ENCODE assay signal across 1 cellular context in the genomic region with DNA sequence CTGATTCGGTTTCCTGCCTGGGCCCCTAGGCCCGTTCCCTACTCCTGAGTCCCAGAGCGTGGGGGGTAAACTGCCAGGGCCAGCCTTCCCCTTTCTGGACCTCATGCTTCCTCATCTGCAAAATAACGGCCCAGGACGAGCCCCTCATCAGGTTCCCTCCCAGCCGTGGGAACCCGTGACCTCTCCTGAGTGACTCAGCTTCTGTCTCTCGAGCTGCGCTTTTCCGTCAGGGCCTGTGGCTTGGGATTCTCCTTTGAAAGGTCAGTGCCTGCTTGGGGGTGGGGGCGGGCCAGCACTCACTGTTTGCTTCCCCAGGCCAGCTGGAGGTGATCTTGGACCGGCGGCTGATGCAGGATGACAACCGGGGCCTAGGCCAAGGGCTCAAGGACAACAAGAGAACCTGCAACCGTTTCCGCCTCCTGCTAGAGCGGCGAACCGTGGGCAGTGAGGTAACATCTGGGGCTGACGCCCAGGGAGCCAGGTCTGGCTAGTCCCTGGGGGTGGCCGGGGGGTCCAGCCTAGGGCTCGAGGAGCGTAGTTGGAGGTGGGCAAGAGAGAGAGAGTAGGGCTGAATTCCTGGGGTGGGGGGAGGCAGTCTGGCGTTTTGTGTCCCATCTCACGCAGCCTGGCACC.
A peak's percentile ranks its signal among the peaks of the same experiment; 100 is the strongest.
TF ChIP-seq lines count a peak whose summit lies in the region.

No MANE protein-coding gene starts in this region.

TF ChIP-seq in K562, 482 proteins besides CTCF, POLR2A, EP300 and RAD21 (continued from another document and continues in another):
- TF ChIP-seq, protein P1, sequence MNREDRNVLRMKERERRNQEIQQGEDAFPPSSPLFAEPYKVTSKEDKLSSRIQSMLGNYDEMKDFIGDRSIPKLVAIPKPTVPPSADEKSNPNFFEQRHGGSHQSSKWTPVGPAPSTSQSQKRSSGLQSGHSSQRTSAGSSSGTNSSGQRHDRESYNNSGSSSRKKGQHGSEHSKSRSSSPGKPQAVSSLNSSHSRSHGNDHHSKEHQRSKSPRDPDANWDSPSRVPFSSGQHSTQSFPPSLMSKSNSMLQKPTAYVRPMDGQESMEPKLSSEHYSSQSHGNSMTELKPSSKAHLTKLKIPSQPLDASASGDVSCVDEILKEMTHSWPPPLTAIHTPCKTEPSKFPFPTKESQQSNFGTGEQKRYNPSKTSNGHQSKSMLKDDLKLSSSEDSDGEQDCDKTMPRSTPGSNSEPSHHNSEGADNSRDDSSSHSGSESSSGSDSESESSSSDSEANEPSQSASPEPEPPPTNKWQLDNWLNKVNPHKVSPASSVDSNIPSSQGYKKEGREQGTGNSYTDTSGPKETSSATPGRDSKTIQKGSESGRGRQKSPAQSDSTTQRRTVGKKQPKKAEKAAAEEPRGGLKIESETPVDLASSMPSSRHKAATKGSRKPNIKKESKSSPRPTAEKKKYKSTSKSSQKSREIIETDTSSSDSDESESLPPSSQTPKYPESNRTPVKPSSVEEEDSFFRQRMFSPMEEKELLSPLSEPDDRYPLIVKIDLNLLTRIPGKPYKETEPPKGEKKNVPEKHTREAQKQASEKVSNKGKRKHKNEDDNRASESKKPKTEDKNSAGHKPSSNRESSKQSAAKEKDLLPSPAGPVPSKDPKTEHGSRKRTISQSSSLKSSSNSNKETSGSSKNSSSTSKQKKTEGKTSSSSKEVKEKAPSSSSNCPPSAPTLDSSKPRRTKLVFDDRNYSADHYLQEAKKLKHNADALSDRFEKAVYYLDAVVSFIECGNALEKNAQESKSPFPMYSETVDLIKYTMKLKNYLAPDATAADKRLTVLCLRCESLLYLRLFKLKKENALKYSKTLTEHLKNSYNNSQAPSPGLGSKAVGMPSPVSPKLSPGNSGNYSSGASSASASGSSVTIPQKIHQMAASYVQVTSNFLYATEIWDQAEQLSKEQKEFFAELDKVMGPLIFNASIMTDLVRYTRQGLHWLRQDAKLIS (CRISPR knock-in tag; IDR thresholded peaks at IDR 0.05), result peak; percentile 32; the same call in 1 of the 2 replicates
- TF ChIP-seq SETDB1 (IDR thresholded peaks at IDR 0.05; ENCODE audit: low read length) (no peak), KHSRP (IDR thresholded peaks at IDR 0.05) (no peak), NFE2 (IDR thresholded peaks at IDR 0.05; ENCODE audit: low read depth) (peak; percentile 90), HSF4 (CRISPR knock-in tag; IDR thresholded peaks at IDR 0.05; ENCODE audit: borderline replicate concordance) (no peak), PYGO2 (tag; IDR thresholded peaks at IDR 0.05) (no peak), ELF4 (CRISPR knock-in tag; IDR thresholded peaks at IDR 0.05) (0 out of 2 replicates have a peak, but pooled peaks have one; percentile 18), ZBTB43 (CRISPR knock-in tag; IDR thresholded peaks at IDR 0.05) (no peak), ESRRA (IDR thresholded peaks at IDR 0.05; ENCODE audit: borderline replicate concordance, low read depth) (peak; percentile 78), ZBTB11 (CRISPR knock-in tag; IDR thresholded peaks at IDR 0.05) (0 out of 6 replicates have a peak, but pooled peaks of 1 of the 3 experiments have one; percentile 24), BACH1 (tag; IDR thresholded peaks at IDR 0.05) (peak; percentile 59; the same call in 1 of the 2 replicates), MAX (CRISPR knock-in tag; IDR thresholded peaks at IDR 0.05) (peak; percentile 87), RAD51 (IDR thresholded peaks at IDR 0.05; ENCODE audit: borderline replicate concordance, low read depth) (peak; percentile 58; the same call in 1 of the 2 replicates), ZKSCAN1 (IDR thresholded peaks at IDR 0.05; ENCODE audit: low read depth, low read length) (no peak), MAFK (IDR thresholded peaks at IDR 0.05; ENCODE audit: low read length) (peak; percentile 62; the same call in 1 of the 2 replicates), HIVEP1 (CRISPR knock-in tag; IDR thresholded peaks at IDR 0.05) (no peak; the same call in 1 of the 2 replicates), ZNF695 (CRISPR knock-in tag; IDR thresholded peaks at IDR 0.05) (no peak), SMAD4 (CRISPR knock-in tag; conservative IDR thresholded peaks at IDR 0.05) (peak; percentile 68; the same call in 1 of the 2 replicates)
- TF ChIP-seq, protein P2, sequence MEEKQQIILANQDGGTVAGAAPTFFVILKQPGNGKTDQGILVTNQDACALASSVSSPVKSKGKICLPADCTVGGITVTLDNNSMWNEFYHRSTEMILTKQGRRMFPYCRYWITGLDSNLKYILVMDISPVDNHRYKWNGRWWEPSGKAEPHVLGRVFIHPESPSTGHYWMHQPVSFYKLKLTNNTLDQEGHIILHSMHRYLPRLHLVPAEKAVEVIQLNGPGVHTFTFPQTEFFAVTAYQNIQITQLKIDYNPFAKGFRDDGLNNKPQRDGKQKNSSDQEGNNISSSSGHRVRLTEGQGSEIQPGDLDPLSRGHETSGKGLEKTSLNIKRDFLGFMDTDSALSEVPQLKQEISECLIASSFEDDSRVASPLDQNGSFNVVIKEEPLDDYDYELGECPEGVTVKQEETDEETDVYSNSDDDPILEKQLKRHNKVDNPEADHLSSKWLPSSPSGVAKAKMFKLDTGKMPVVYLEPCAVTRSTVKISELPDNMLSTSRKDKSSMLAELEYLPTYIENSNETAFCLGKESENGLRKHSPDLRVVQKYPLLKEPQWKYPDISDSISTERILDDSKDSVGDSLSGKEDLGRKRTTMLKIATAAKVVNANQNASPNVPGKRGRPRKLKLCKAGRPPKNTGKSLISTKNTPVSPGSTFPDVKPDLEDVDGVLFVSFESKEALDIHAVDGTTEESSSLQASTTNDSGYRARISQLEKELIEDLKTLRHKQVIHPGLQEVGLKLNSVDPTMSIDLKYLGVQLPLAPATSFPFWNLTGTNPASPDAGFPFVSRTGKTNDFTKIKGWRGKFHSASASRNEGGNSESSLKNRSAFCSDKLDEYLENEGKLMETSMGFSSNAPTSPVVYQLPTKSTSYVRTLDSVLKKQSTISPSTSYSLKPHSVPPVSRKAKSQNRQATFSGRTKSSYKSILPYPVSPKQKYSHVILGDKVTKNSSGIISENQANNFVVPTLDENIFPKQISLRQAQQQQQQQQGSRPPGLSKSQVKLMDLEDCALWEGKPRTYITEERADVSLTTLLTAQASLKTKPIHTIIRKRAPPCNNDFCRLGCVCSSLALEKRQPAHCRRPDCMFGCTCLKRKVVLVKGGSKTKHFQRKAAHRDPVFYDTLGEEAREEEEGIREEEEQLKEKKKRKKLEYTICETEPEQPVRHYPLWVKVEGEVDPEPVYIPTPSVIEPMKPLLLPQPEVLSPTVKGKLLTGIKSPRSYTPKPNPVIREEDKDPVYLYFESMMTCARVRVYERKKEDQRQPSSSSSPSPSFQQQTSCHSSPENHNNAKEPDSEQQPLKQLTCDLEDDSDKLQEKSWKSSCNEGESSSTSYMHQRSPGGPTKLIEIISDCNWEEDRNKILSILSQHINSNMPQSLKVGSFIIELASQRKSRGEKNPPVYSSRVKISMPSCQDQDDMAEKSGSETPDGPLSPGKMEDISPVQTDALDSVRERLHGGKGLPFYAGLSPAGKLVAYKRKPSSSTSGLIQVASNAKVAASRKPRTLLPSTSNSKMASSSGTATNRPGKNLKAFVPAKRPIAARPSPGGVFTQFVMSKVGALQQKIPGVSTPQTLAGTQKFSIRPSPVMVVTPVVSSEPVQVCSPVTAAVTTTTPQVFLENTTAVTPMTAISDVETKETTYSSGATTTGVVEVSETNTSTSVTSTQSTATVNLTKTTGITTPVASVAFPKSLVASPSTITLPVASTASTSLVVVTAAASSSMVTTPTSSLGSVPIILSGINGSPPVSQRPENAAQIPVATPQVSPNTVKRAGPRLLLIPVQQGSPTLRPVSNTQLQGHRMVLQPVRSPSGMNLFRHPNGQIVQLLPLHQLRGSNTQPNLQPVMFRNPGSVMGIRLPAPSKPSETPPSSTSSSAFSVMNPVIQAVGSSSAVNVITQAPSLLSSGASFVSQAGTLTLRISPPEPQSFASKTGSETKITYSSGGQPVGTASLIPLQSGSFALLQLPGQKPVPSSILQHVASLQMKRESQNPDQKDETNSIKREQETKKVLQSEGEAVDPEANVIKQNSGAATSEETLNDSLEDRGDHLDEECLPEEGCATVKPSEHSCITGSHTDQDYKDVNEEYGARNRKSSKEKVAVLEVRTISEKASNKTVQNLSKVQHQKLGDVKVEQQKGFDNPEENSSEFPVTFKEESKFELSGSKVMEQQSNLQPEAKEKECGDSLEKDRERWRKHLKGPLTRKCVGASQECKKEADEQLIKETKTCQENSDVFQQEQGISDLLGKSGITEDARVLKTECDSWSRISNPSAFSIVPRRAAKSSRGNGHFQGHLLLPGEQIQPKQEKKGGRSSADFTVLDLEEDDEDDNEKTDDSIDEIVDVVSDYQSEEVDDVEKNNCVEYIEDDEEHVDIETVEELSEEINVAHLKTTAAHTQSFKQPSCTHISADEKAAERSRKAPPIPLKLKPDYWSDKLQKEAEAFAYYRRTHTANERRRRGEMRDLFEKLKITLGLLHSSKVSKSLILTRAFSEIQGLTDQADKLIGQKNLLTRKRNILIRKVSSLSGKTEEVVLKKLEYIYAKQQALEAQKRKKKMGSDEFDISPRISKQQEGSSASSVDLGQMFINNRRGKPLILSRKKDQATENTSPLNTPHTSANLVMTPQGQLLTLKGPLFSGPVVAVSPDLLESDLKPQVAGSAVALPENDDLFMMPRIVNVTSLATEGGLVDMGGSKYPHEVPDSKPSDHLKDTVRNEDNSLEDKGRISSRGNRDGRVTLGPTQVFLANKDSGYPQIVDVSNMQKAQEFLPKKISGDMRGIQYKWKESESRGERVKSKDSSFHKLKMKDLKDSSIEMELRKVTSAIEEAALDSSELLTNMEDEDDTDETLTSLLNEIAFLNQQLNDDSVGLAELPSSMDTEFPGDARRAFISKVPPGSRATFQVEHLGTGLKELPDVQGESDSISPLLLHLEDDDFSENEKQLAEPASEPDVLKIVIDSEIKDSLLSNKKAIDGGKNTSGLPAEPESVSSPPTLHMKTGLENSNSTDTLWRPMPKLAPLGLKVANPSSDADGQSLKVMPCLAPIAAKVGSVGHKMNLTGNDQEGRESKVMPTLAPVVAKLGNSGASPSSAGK (IDR thresholded peaks at IDR 0.05), result peak; percentile 74
- TF ChIP-seq, protein P3, sequence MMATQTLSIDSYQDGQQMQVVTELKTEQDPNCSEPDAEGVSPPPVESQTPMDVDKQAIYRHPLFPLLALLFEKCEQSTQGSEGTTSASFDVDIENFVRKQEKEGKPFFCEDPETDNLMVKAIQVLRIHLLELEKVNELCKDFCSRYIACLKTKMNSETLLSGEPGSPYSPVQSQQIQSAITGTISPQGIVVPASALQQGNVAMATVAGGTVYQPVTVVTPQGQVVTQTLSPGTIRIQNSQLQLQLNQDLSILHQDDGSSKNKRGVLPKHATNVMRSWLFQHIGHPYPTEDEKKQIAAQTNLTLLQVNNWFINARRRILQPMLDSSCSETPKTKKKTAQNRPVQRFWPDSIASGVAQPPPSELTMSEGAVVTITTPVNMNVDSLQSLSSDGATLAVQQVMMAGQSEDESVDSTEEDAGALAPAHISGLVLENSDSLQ (IDR thresholded peaks at IDR 0.05), result peak; percentile 59
- TF ChIP-seq, protein P4, sequence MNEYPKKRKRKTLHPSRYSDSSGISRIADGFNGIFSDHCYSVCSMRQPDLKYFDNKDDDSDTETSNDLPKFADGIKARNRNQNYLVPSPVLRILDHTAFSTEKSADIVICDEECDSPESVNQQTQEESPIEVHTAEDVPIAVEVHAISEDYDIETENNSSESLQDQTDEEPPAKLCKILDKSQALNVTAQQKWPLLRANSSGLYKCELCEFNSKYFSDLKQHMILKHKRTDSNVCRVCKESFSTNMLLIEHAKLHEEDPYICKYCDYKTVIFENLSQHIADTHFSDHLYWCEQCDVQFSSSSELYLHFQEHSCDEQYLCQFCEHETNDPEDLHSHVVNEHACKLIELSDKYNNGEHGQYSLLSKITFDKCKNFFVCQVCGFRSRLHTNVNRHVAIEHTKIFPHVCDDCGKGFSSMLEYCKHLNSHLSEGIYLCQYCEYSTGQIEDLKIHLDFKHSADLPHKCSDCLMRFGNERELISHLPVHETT (CRISPR knock-in tag; conservative IDR thresholded peaks at IDR 0.05 in 1 of 2, IDR thresholded peaks at IDR 0.05 in 1 of 2), result peak in 1 of 2 experiments; percentile 66; a peak in 2 of 4 replicates
